In genomic region chr3:194003128-194004057, GRCh38 we compare ENCODE assay signal across 1 cellular context.
TF ChIP-seq lines count a peak whose summit lies in the region.

No MANE protein-coding gene starts in this region.

TF ChIP-seq in HEK293, 187 proteins besides CTCF, POLR2A, EP300 and RAD21 (continued from another document and continues in another):
- TF ChIP-seq ZBTB44 (tag by site-specific recombination; IDR thresholded peaks at IDR 0.05) (peak; percentile 71; the same call in 1 of the 2 replicates), ZNF510 (tag by site-specific recombination; IDR thresholded peaks at IDR 0.05; ENCODE audit: insufficient replicate concordance) (no peak), ZNF560 (tag by site-specific recombination; IDR thresholded peaks at IDR 0.05; ENCODE audit: borderline replicate concordance) (no peak), ZNF585B (tag by site-specific recombination; IDR thresholded peaks at IDR 0.05) (no peak), MZF1 (tag by site-specific recombination; IDR thresholded peaks at IDR 0.05; ENCODE audit: borderline replicate concordance) (no peak), ZNF658 (tag by site-specific recombination; IDR thresholded peaks at IDR 0.05) (no peak), ZNF354C (tag by site-specific recombination; IDR thresholded peaks at IDR 0.05; ENCODE audit: borderline replicate concordance, low read depth) (no peak), ZNF202 (tag by site-specific recombination; IDR thresholded peaks at IDR 0.05; ENCODE audit: borderline replicate concordance) (no peak), ZNF549 (tag by site-specific recombination; IDR thresholded peaks at IDR 0.05) (no peak), ZNF423 (tag by site-specific recombination; IDR thresholded peaks at IDR 0.05) (peak; percentile 93), ZNF214 (tag by site-specific recombination; IDR thresholded peaks at IDR 0.05; ENCODE audit: borderline replicate concordance) (no peak), ZNF792 (tag by site-specific recombination; IDR thresholded peaks at IDR 0.05) (no peak), ZNF239 (tag by site-specific recombination; IDR thresholded peaks at IDR 0.05) (no peak), ZBTB10 (tag by site-specific recombination; IDR thresholded peaks at IDR 0.05) (no peak), ZNF2 (tag by site-specific recombination; IDR thresholded peaks at IDR 0.05) (peak; percentile 77), GLI4 (tag by site-specific recombination; IDR thresholded peaks at IDR 0.05) (no peak), ZSCAN16 (tag by site-specific recombination; IDR thresholded peaks at IDR 0.05) (0 out of 2 replicates have a peak, but pooled peaks have one; percentile 9), ZNF302 (tag by site-specific recombination; IDR thresholded peaks at IDR 0.05; ENCODE audit: low read depth) (no peak), HOXC10 (CRISPR knock-in tag; IDR thresholded peaks at IDR 0.05) (no peak), ZBTB17 (tag by site-specific recombination; IDR thresholded peaks at IDR 0.05) (peak; percentile 89), ZNF391 (tag by site-specific recombination; IDR thresholded peaks at IDR 0.05; ENCODE audit: borderline replicate concordance, low read depth) (no peak), PRDM6 (tag by site-specific recombination; IDR thresholded peaks at IDR 0.05) (peak; percentile 37; the same call in 1 of the 2 replicates), ZNF350 (tag by site-specific recombination; IDR thresholded peaks at IDR 0.05) (no peak), ZNF544 (tag by site-specific recombination; IDR thresholded peaks at IDR 0.05) (no peak), ZNF174 (tag by site-specific recombination; IDR thresholded peaks at IDR 0.05) (no peak), ZNF692 (tag by site-specific recombination; IDR thresholded peaks at IDR 0.05) (peak; percentile 60), ZNF121 (tag by site-specific recombination; IDR thresholded peaks at IDR 0.05) (no peak), ZNF571 (tag by site-specific recombination; IDR thresholded peaks at IDR 0.05) (no peak), ZNF394 (tag by site-specific recombination; IDR thresholded peaks at IDR 0.05; ENCODE audit: borderline replicate concordance) (peak; percentile 48; the same call in 1 of the 2 replicates), ZNF292 (tag by site-specific recombination; IDR thresholded peaks at IDR 0.05; ENCODE audit: borderline replicate concordance, low read depth) (no peak), ZNF558 (tag by site-specific recombination; IDR thresholded peaks at IDR 0.05) (peak; percentile 51), AEBP2 (tag by site-specific recombination; IDR thresholded peaks at IDR 0.05; ENCODE audit: borderline replicate concordance) (no peak), ZNF184 (tag by site-specific recombination; IDR thresholded peaks at IDR 0.05) (peak; percentile 10; the same call in 1 of the 2 replicates), HIC1 (tag by site-specific recombination; IDR thresholded peaks at IDR 0.05) (no peak; the same call in none of the 2 replicates), TRIM28 (IDR thresholded peaks at IDR 0.05; ENCODE audit: borderline replicate concordance, low read length) (peak; percentile 75; the same call in 1 of the 2 replicates), ZFP69B (tag by site-specific recombination; IDR thresholded peaks at IDR 0.05) (peak; percentile 12), YY2 (tag by site-specific recombination; IDR thresholded peaks at IDR 0.05) (no peak), ZNF366 (tag by site-specific recombination; conservative IDR thresholded peaks at IDR 0.05) (peak; percentile 84; the same call in 1 of the 2 replicates), ZNF530 (tag by site-specific recombination; IDR thresholded peaks at IDR 0.05; ENCODE audit: low read depth) (no peak), WT1 (tag by site-specific recombination; IDR thresholded peaks at IDR 0.05) (peak; percentile 78), ZFHX2 (tag by site-specific recombination; conservative IDR thresholded peaks at IDR 0.05) (peak; percentile 92), KLF16 (tag by site-specific recombination; IDR thresholded peaks at IDR 0.05) (no peak; the same call in none of the 2 replicates), SP7 (tag by site-specific recombination; IDR thresholded peaks at IDR 0.05) (peak; percentile 97), HOXD13 (CRISPR knock-in tag; IDR thresholded peaks at IDR 0.05; ENCODE audit: borderline replicate concordance) (peak; percentile 60; the same call in 1 of the 2 replicates), ZNF639 (tag by site-specific recombination; IDR thresholded peaks at IDR 0.05) (peak; percentile 72; the same call in 1 of the 2 replicates), ZNF629 (tag by site-specific recombination; IDR thresholded peaks at IDR 0.05) (peak; percentile 81), KLF1 (tag by site-specific recombination; IDR thresholded peaks at IDR 0.05) (peak; percentile 98), ZNF514 (tag by site-specific recombination; IDR thresholded peaks at IDR 0.05) (no peak), REST (tag by site-specific recombination; IDR thresholded peaks at IDR 0.05) (peak; percentile 41; the same call in 1 of the 2 replicates), SP2 (tag by site-specific recombination; IDR thresholded peaks at IDR 0.05) (peak; percentile 51), ZNF529 (tag by site-specific recombination; IDR thresholded peaks at IDR 0.05; ENCODE audit: insufficient replicate concordance) (no peak), ZFP3 (tag by site-specific recombination; IDR thresholded peaks at IDR 0.05; ENCODE audit: low read depth) (no peak), ZNF433 (tag by site-specific recombination; IDR thresholded peaks at IDR 0.05; ENCODE audit: low read depth) (no peak)
